ENCODE assay signal across 4 cellular contexts in the genomic region with DNA sequence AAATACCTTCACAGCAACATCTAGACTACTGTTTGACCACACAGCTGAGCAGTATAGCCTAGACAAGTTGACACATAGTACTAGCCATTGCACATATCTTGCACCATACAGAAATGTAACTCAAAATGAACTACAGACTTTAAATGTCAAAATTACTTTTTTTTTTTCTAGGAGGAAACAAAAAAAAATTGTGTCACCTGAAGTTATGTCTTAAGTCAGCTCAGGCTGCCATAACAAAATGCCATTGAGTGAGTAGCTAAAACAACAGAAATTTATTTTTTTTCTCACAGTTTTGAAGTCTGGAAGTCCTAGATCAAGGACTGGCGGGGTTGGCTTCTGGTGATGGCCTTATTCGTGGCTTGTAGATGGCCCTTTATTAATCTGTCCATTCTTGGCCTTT. TPM values are rescaled to one million over a fixed set of nuclear protein-coding genes. Genes with fewer than 3 reads are reported as not detected.
"Had no signal": no experiment of that assay in that cellular context is flagged by ENCODE, and none has a peak within 500 bp of the region (broad histone marks: within the 10 kb centered on the region; RNA-seq: fewer than 3 reads in every experiment).

Gene CSAG2 (minus strand): TSS at position 101 of the 400 bp plus-strand sequence. CDS start 161 bp downstream, outside the sequence.

RNA-seq across cellular contexts. Expression of gene CSAG2, which starts in this region (rescaled TPM):
- total RNA-seq: HepG2, HT-29, IMR-90 had no signal
- polyA plus RNA-seq: HepG2, IgD-negative memory B cell, IMR-90 had no signal
